ENCODE assay signal across 19 cellular contexts in genomic region chr19:16232568-16232967, GRCh38. TPM values are rescaled to one million over a fixed set of nuclear protein-coding genes. Genes with fewer than 3 reads are reported as not detected.
DNase-seq lines count a peak whose midpoint lies in the region; ATAC-seq and TF ChIP-seq lines count a peak whose summit lies in the region.
"Had no signal": no experiment of that assay in that cellular context is flagged by ENCODE, and none has a peak within 500 bp of the region (broad histone marks: within the 10 kb centered on the region; RNA-seq: fewer than 3 reads in every experiment).

No MANE protein-coding gene starts in this region.

- no peak overlapping the region for H3K4me3 Mint-ChIP-seq in activated T-helper 17 cell treated with anti-CD3 and anti-CD28 coated beads, Interleukin-2, amount 50 U/mL, for 72 hours

- peaks cover 56% of the 10 kb centered on the region for H3K36me3 Mint-ChIP-seq in activated T-helper 17 cell treated with anti-CD3 and anti-CD28 coated beads, Interleukin-2, amount 50 U/mL, for 72 hours (ENCODE audit: low read depth)

- H3K27me3 Mint-ChIP-seq in activated T-helper 17 cell treated with anti-CD3 and anti-CD28 coated beads, Interleukin-2, amount 50 U/mL, for 72 hours: no peaks in the 10 kb centered on the region

- H2AFZ ChIP-seq in SK-N-SH (ENCODE audit: low read depth): no peak overlapping the region

- H3K36me3 ChIP-seq in SK-N-SH (replicated peaks in 1 of 2; ENCODE audit: control insufficient read depth in 1 of 2, insufficient read depth in 2 of 2, low read length in 1 of 2): peaks cover 16 to 67% of the 10 kb centered on the region in 2 experiments
- no peaks in the 10 kb centered on the region; the same call in 1 of the 2 replicates for H3K36me3 ChIP-seq in H7 (replicated peaks; ENCODE audit: control insufficient read depth, insufficient read depth, low read length)
- H3K36me3 ChIP-seq: HAP-1 had no signal

- ATAC-seq in SK-N-SH treated with all-trans-retinoic acid at 6 μM for 48 hours (no peak), sciatic nerve (no peak)
- ATAC-seq in activated T-helper 17 cell treated with anti-CD3 and anti-CD28 coated beads, Interleukin-2, amount 50 U/mL, for 72 hours (replicated peaks): no peak

- intact Hi-C loops in sciatic nerve (cut with DNase I): no loop called here

- H3K9me3 Mint-ChIP-seq in activated T-helper 17 cell treated with anti-CD3 and anti-CD28 coated beads, Interleukin-2, amount 50 U/mL, for 72 hours: no peaks in the 10 kb centered on the region

- TF ChIP-seq EP300 in SK-N-SH (IDR thresholded peaks at IDR 0.05; ENCODE audit: borderline replicate concordance in 1 of 2, low read depth in 1 of 2, low read length in 1 of 2): no peak

- H3K79me2 ChIP-seq in SK-N-SH (ENCODE audit: insufficient read depth): no peaks in the 10 kb centered on the region

- no peaks in the 10 kb centered on the region for H3K4me1 ChIP-seq in SK-N-SH (ENCODE audit: control insufficient read depth in 1 of 2, insufficient read depth in 2 of 2, low read depth in 1 of 2, low read length in 1 of 2)
- H3K4me1 ChIP-seq: HAP-1 had no signal

- POLR2A ChIA-PET in SK-N-SH (lab: Yijun Ruan, JAX): no interaction called here

- no peak overlapping the region for H3K27ac ChIP-seq in SK-N-SH (ENCODE audit: low read depth in 2 of 2, low read length in 1 of 2)
- H3K27ac ChIP-seq: 22Rv1 had no signal

- no peaks in the 10 kb centered on the region for H3K9me3 ChIP-seq in SK-N-SH
- H3K9me3 ChIP-seq: HAP-1 had no signal

- peak; percentile 15 for DNase-seq in SK-N-SH
- DNase-seq in H7: peak; percentile 65
- peak; percentile 53 for DNase-seq in sciatic nerve (ENCODE audit: low spot score)
- no peak for DNase-seq in central memory CD4-positive, alpha-beta T cell
- no peak for DNase-seq in CD1c-positive myeloid dendritic cell (ENCODE audit: extremely low spot score)
- DNase-seq in NCI-H2081 treated with DMSO at 0.1 percent for 48 hours (lab: John Stamatoyannopoulos, UW): no peak
- DNase-seq: DMS153, EL, Kasumi-1, NCI-H1417, NCI-H2029, NCI-H510A, NCI-H82, SHP77 treated with DMSO at 0.1 percent for 48 hours had no signal

- H4K20me1 ChIP-seq in SK-N-SH (ENCODE audit: insufficient read depth): no peaks in the 10 kb centered on the region

- H3F3A ChIP-seq in SK-N-SH (replicated peaks; ENCODE audit: insufficient read depth): no peaks in the 10 kb centered on the region

- H3K27me3 ChIP-seq in SK-N-SH (ENCODE audit: insufficient read depth) (no peaks in the 10 kb centered on the region), H7 (ENCODE audit: control insufficient read depth, insufficient read depth, low read length) (no peaks in the 10 kb centered on the region)
- H3K27me3 ChIP-seq: BLaER1 had no signal

- CTCF ChIA-PET in SK-N-SH (lab: Yijun Ruan, JAX): interaction anchor here (1.5 kb wide), 1 partner anchor 15 kb away, joined by 4 read pairs; no protein-coding TSS in a partner anchor

- H3K4me3 ChIP-seq in SK-N-SH (ENCODE audit: low read depth in 2 of 2, low read length in 1 of 2) (no peak overlapping the region), H7 (ENCODE audit: insufficient read depth, low read depth, low read length) (no peak overlapping the region)
- H3K4me3 ChIP-seq: BLaER1, HAP-1 had no signal

- peaks cover 9% of the 10 kb centered on the region for H3K4me1 Mint-ChIP-seq in activated T-helper 17 cell treated with anti-CD3 and anti-CD28 coated beads, Interleukin-2, amount 50 U/mL, for 72 hours

- WGBS in SK-N-SH (ENCODE audit: low lambda C conversion rate): 96% methylated on average over 11 of the region's 13 CpGs

- H3K9ac ChIP-seq in SK-N-SH: no peak overlapping the region

- TF ChIP-seq RAD21 in SK-N-SH (IDR thresholded peaks at IDR 0.05; ENCODE audit: low read length): no peak

- H3K9me2 ChIP-seq in SK-N-SH: no peaks in the 10 kb centered on the region

- no peak for TF ChIP-seq CTCF in SK-N-SH (IDR thresholded peaks at IDR 0.05)

- H3K4me2 ChIP-seq in SK-N-SH: no peak overlapping the region

- H3K27ac Mint-ChIP-seq in activated T-helper 17 cell treated with anti-CD3 and anti-CD28 coated beads, Interleukin-2, amount 50 U/mL, for 72 hours: peak overlapping the region; percentile 56

TF ChIP-seq in SK-N-SH, 30 proteins besides CTCF, POLR2A, EP300 and RAD21 (continues in another document):
- no peak for TF ChIP-seq FOXM1 (IDR thresholded peaks at IDR 0.05; ENCODE audit: low read depth)
- TF ChIP-seq NFIC (IDR thresholded peaks at IDR 0.05; ENCODE audit: borderline replicate concordance): no peak
- no peak for TF ChIP-seq RFX5 (IDR thresholded peaks at IDR 0.05; ENCODE audit: low read length)
- no peak for TF ChIP-seq JUND (IDR thresholded peaks at IDR 0.05)
- no peak for TF ChIP-seq CHD2 (IDR thresholded peaks at IDR 0.05; ENCODE audit: low read length, partially characterized antibody)
- TF ChIP-seq FOSL2 (IDR thresholded peaks at IDR 0.05; ENCODE audit: borderline replicate concordance, low read depth): no peak

TF ChIP-seq in SK-N-SH treated with all-trans-retinoic acid at 6 μM for 48 hours, 23 proteins besides CTCF, POLR2A, EP300 and RAD21 (continues in another document):
- TF ChIP-seq TOX (CRISPR knock-in tag; IDR thresholded peaks at IDR 0.05; ENCODE audit: borderline replicate concordance) (no peak), PPARA (CRISPR knock-in tag; IDR thresholded peaks at IDR 0.05; ENCODE audit: borderline replicate concordance) (no peak), ZNF70 (CRISPR knock-in tag; IDR thresholded peaks at IDR 0.05) (no peak), TSHZ2 (CRISPR knock-in tag; IDR thresholded peaks at IDR 0.05) (no peak), POU6F1 (CRISPR knock-in tag; IDR thresholded peaks at IDR 0.05; ENCODE audit: borderline replicate concordance, low read depth) (no peak), ZNF565 (CRISPR knock-in tag; conservative IDR thresholded peaks at IDR 0.05; ENCODE audit: low read depth) (no peak), GLIS3 (CRISPR knock-in tag; IDR thresholded peaks at IDR 0.05) (no peak)

RNA-seq across cellular contexts. Expression of gene AP1M1, which starts 34.9 kb away (rescaled TPM):
- 101 and 133 TPM in 2 replicates for polyA plus RNA-seq in SK-N-SH (2012; rRNA removed)
- polyA plus RNA-seq in SK-N-SH (2012; cell fraction: cytosol; rRNA removed): 68.9 and 107 TPM in 2 replicates
- 156 and 167 TPM in 2 replicates for polyA plus RNA-seq in SK-N-SH (2012; cell fraction: nucleus; rRNA removed)
- total RNA-seq in H7 (2014; rRNA removed; shearing (Covaris generic)): 49.3 and 56.3 TPM in 2 replicates
- total RNA-seq in activated T-helper 17 cell treated with anti-CD3 and anti-CD28 coated beads, Interleukin-2, amount 50 U/mL, for 72 hours: 100 to 1,000 TPM; 103 to 110 TPM
- total RNA-seq in sciatic nerve: 76.8 TPM

RNA-seq across cellular contexts. Expression of gene FAM32A, which starts 47.4 kb away (rescaled TPM):
- 156 and 192 TPM in 2 replicates for polyA plus RNA-seq in SK-N-SH (2012; rRNA removed)
- 192 and 201 TPM in 2 replicates for polyA plus RNA-seq in SK-N-SH (2012; cell fraction: cytosol; rRNA removed)
- 107 and 115 TPM in 2 replicates for polyA plus RNA-seq in SK-N-SH (2012; cell fraction: nucleus; rRNA removed)
- 91.8 and 96.9 TPM in 2 replicates for total RNA-seq in H7 (2014; rRNA removed; shearing (Covaris generic))
- total RNA-seq in activated T-helper 17 cell treated with anti-CD3 and anti-CD28 coated beads, Interleukin-2, amount 50 U/mL, for 72 hours: 10 to 100 TPM; 43.0 to 61.9 TPM
- 44.8 TPM for total RNA-seq in sciatic nerve

RNA-seq across cellular contexts. Expression of gene CIB3, which starts 59.2 kb away (rescaled TPM):
- polyA plus RNA-seq in SK-N-SH (2012; rRNA removed): not detected in 2 replicates
- polyA plus RNA-seq in SK-N-SH (2012; cell fraction: cytosol; rRNA removed): 0.14 TPM in 1 of 2 replicates, not detected in the other
- polyA plus RNA-seq in SK-N-SH (2012; cell fraction: nucleus; rRNA removed): not detected in 2 replicates
- not detected in 2 replicates for total RNA-seq in H7 (2014; rRNA removed; shearing (Covaris generic))
- 1 to 10 TPM in 1 of 2 donors, not detected in 1; 1.1 TPM for total RNA-seq in activated T-helper 17 cell treated with anti-CD3 and anti-CD28 coated beads, Interleukin-2, amount 50 U/mL, for 72 hours
- not detected for total RNA-seq in sciatic nerve

Comparison
In these comparisons a context has a peak if more than half of its experiments do, and no peak if none do; other contexts are left out.
1. DNase-seq: peak in SK-N-SH (single experiment), H7 (single experiment) and sciatic nerve (single experiment); none in central memory CD4-positive, alpha-beta T cell (single experiment), CD1c-positive myeloid dendritic cell (single experiment) and NCI-H2081 treated with DMSO at 0.1 percent for 48 hours (single experiment).